ENCODE assay signal across 12 cellular contexts in genomic region chr1:170623171-170623570, GRCh38. TPM values are rescaled to one million over a fixed set of nuclear protein-coding genes. Genes with fewer than 3 reads are reported as not detected.
A peak's percentile ranks its signal among the peaks of the same experiment; 100 is the strongest.
DNase-seq lines count a peak whose midpoint lies in the region; ATAC-seq and TF ChIP-seq lines count a peak whose summit lies in the region.
"Had no signal": no experiment of that assay in that cellular context is flagged by ENCODE, and none has a peak within 500 bp of the region (broad histone marks: within the 10 kb centered on the region; RNA-seq: fewer than 3 reads in every experiment).

No MANE protein-coding gene starts in this region.

- CTCF ChIA-PET in PC-9 (lab: Charles Lee), result no interaction called here

- H3K9me2 ChIP-seq in PC-9 (ENCODE audit: insufficient read depth), result no peaks in the 10 kb centered on the region

- ATAC-seq in GM21529 (IDR thresholded peaks at IDR 0.05; ENCODE audit: unreplicated experiment), result no peak
- no peak for ATAC-seq in GM19467 (IDR thresholded peaks at IDR 0.05; ENCODE audit: unreplicated experiment)
- ATAC-seq: mucosa of descending colon, Right ventricle myocardium inferior had no signal

- H3K36me3 ChIP-seq in PC-9 (ENCODE audit: low read depth), result no peaks in the 10 kb centered on the region
- H3K36me3 ChIP-seq in sigmoid colon, result no peaks in the 10 kb centered on the region

- H3K9me3 ChIP-seq in PC-9 (ENCODE audit: insufficient read depth, low read depth) (no peaks in the 10 kb centered on the region; the same call in 1 of the 2 replicates), sigmoid colon (peaks cover 0 to 4% (median 0%) of the 10 kb centered on the region in 4 donors)
- H3K9me3 ChIP-seq: mucosa of descending colon had no signal

- no peak for TF ChIP-seq CTCF in GM12864 (IDR thresholded peaks at IDR 0.05; ENCODE audit: low read depth, low read length, missing control alignments)
- TF ChIP-seq CTCF in PC-9 (conservative IDR thresholded peaks at IDR 0.05), result no peak
- no peak for TF ChIP-seq CTCF in epithelial cell of esophagus (IDR thresholded peaks at IDR 0.05; ENCODE audit: insufficient read depth, low read depth, low read length, missing control alignments)
- no peak for TF ChIP-seq CTCF in sigmoid colon (IDR thresholded peaks at IDR 0.05)

- H3K4me3 ChIP-seq in GM12864 (ENCODE audit: low read depth, low read length), result no peak overlapping the region
- H3K4me3 ChIP-seq in PC-9, result no peak overlapping the region
- H3K4me3 ChIP-seq in epithelial cell of esophagus (ENCODE audit: low read length), result no peak overlapping the region
- no peak overlapping the region for H3K4me3 ChIP-seq in sigmoid colon
- H3K4me3 ChIP-seq: mucosa of descending colon had no signal

- H3K79me2 ChIP-seq in PC-9 (ENCODE audit: low read depth), result no peaks in the 10 kb centered on the region

- H4K20me1 ChIP-seq in PC-9 (ENCODE audit: insufficient read depth), result no peaks in the 10 kb centered on the region

- WGBS in sigmoid colon, 2 donors, result 67 to 79% methylated on average over 2 of the region's 2 CpGs

- no peaks in the 10 kb centered on the region for H3K27me3 ChIP-seq in PC-9 (ENCODE audit: insufficient read depth, low read depth)
- no peaks in the 10 kb centered on the region for H3K27me3 ChIP-seq in sigmoid colon

- BruUV-seq in PC-9 (replicated peaks; lab: Mats Ljungman, UMichigan), result no TSS peak

- DNase-seq in GM12864 (ENCODE audit: low read depth) (peak; percentile 5), PC-9 (peak in 1 of 2 experiments; percentile 40), epithelial cell of esophagus (ENCODE audit: low read depth) (peak; percentile 95), renal cortical epithelial cell (ENCODE audit: low read depth) (peak; percentile 16), sigmoid colon (no peak)
- DNase-seq: activated naive CD8-positive, alpha-beta T cell treated with anti-CD3 and anti-CD28 coated beads for 36 hours; effector CD4-positive, alpha-beta T cell; mucosa of descending colon; NCI-H2171 treated with DMSO at 0.1 percent for 48 hours had no signal

- intact Hi-C loops in PC-9 (cut with micrococcal nuclease; ENCODE audit: unreplicated experiment), result no loop called here
- intact Hi-C loops in sigmoid colon (cut with DNase I), result no loop called here

- no peak overlapping the region for H2AFZ ChIP-seq in PC-9

- H3K4me1 ChIP-seq in PC-9 (replicated peaks; ENCODE audit: insufficient read depth), result peaks cover 6% of the 10 kb centered on the region; the same call in 1 of the 2 replicates
- H3K4me1 ChIP-seq in sigmoid colon, result no peaks in the 10 kb centered on the region

- H3F3A ChIP-seq in PC-9 (ENCODE audit: insufficient read depth, low read depth), result no peaks in the 10 kb centered on the region

- H3K27ac ChIP-seq in PC-9 (no peak overlapping the region), sigmoid colon (no peak overlapping the region)

- TF ChIP-seq POLR2A in sigmoid colon (IDR thresholded peaks at IDR 0.05), result no peak

- H3K4me2 ChIP-seq in PC-9, result peak overlapping the region; percentile 9; the same call in 1 of the 2 replicates

- POLR2A ChIA-PET in PC-9 (lab: Charles Lee; ENCODE audit: unreplicated experiment), result no interaction called here

- TF ChIP-seq EP300 in sigmoid colon (IDR thresholded peaks at IDR 0.05), result no peak

RNA-seq across cellular contexts. Expression of gene PRRX1, which starts 40.8 kb away (rescaled TPM):
- total RNA-seq in PC-9 (2021) (not detected in 2 replicates), renal cortical epithelial cell (not detected in 2 replicates), sigmoid colon (10 to 100 TPM in 1 of 4 donors, 1 to 10 TPM in 3; 4.3 to 16.6 (median 8.9) TPM)
- 1 to 10 TPM in 2 of 3 donors, under 1 TPM in 1; 0.46 to 7.9 (median 3.0) TPM for polyA plus RNA-seq in sigmoid colon
- total RNA-seq: activated naive CD8-positive, alpha-beta T cell treated with anti-CD3 and anti-CD28 coated beads for 36 hours had no signal
